1 cellular context compared by ENCODE assay signal in the genomic region with DNA sequence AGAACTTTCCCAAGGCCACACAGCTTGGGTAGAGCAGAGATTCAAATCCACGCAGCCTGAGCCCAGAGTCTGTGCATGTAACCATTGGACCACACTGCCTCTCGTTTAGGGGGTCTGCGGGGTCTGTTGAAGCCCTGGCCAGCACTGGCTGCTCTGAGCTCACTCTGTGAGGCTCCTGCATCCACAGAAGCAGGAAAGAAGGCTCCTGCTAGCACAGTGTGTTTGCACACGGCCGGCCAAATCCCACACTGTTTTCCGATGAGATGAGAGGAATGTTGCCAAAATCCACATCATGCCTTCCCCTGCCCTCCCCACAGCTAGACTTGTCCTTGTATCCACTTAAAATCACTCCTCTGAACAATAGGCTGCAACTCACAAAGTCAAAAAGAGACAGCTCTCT.
TF ChIP-seq lines count a peak whose summit lies in the region.

No MANE protein-coding gene starts in this region.

TF ChIP-seq in HepG2, 621 proteins besides CTCF, POLR2A, EP300 and RAD21:
- TF ChIP-seq MTF1 (CRISPR knock-in tag; IDR thresholded peaks at IDR 0.05) (peak; percentile 67; the same call in 1 of the 2 replicates), HDAC2 (CRISPR knock-in tag; IDR thresholded peaks at IDR 0.05) (no peak)
